In the genomic region with DNA sequence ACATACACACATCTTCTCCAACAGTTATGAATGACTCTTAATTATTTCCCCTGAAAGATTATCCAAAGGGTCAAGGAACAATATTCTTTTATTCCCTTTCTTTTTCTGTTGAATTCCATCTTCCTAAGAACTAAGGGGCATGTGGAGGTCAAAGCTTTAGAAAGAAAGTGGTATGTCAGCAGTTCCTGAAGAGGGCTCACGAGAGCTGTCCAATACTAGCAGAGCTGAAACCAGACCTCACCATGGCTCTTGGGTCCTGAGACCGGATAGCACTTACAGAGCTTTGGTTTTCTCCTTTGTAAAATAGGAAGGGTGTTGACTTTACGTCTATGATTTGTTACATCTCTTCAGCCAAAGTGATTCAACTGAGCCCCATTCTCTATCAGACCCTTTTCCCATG, we compare ENCODE assay signal across 16 cellular contexts.
DNase-seq lines count a peak whose midpoint lies in the region; ATAC-seq, FAIRE-seq and TF ChIP-seq lines count a peak whose summit lies in the region.
"Had no signal": no experiment of that assay in that cellular context is flagged by ENCODE, and none has a peak within 500 bp of the region (broad histone marks: within the 10 kb centered on the region; RNA-seq: fewer than 3 reads in every experiment).

No MANE protein-coding gene starts in this region.

- H3K4me2 ChIP-seq in HepG2 (ENCODE audit: low read depth, low read length) = no peak overlapping the region

- in situ Hi-C loops in brain microvascular endothelial cell (cut with HindIII; ENCODE audit: low pct_ligation_motif_present, low sequenced_read_pairs) (no loop called here), HepG2 (cut with HindIII; ENCODE audit: extremely low pct_ligation_motif_present, low pct_unique_long_range_greater_than_20kb) (loop anchor here (25.0 kb wide), 1 partner anchor 815 kb away; no protein-coding TSS in a partner anchor)

- H3K9ac ChIP-seq in HepG2 (ENCODE audit: insufficient read depth, low read depth, low read length) = no peak overlapping the region

- TF ChIP-seq EP300 in HepG2 (IDR thresholded peaks at IDR 0.05; ENCODE audit: low read depth in 2 of 2, low read length in 2 of 2) = no peak
- no peak for TF ChIP-seq EP300 in HepG2 (CRISPR knock-in tag; IDR thresholded peaks at IDR 0.05; ENCODE audit: borderline replicate concordance)

- FAIRE-seq in HepG2 (lab: Jason Lieb, UNC) = no peak
- FAIRE-seq: frontal cortex had no signal

- no peaks in the 10 kb centered on the region for H4K20me1 ChIP-seq in HepG2 (ENCODE audit: insufficient read depth, low read length)

- no peaks in the 10 kb centered on the region; the same call in 1 of the 2 replicates for H3K27me3 ChIP-seq in BE2C
- H3K27me3 ChIP-seq in brain microvascular endothelial cell (replicated peaks) = no peaks in the 10 kb centered on the region
- H3K27me3 ChIP-seq in HepG2 (ENCODE audit: control insufficient read depth in 1 of 2, insufficient read depth in 2 of 2, low read length in 2 of 2) = no peaks in the 10 kb centered on the region
- H3K27me3 ChIP-seq: dorsolateral prefrontal cortex, MG63 had no signal

- H3K4me3 ChIP-seq in BE2C (ENCODE audit: low read depth, low read length) = no peak overlapping the region
- H3K4me3 ChIP-seq in brain microvascular endothelial cell (ENCODE audit: low read depth, low read length) = no peak overlapping the region
- H3K4me3 ChIP-seq in HepG2 (replicated peaks in 1 of 3; ENCODE audit: insufficient read depth in 1 of 3, low read depth in 2 of 3, low read length in 3 of 3) = no peak overlapping the region
- H3K4me3 ChIP-seq: dorsolateral prefrontal cortex, MG63 had no signal

- H3K36me3 ChIP-seq in BE2C = no peaks in the 10 kb centered on the region
- no peaks in the 10 kb centered on the region for H3K36me3 ChIP-seq in brain microvascular endothelial cell (replicated peaks)
- H3K36me3 ChIP-seq in HepG2 (replicated peaks in 1 of 2; ENCODE audit: control insufficient read depth in 1 of 2, insufficient read depth in 2 of 2, low read length in 2 of 2) = no peaks in the 10 kb centered on the region
- H3K36me3 ChIP-seq: MG63 had no signal

- ATAC-seq in HG02885 (IDR thresholded peaks at IDR 0.05; ENCODE audit: poor library complexity, unreplicated experiment) (peak; percentile 46), HepG2 (peak; percentile 50; the same call in 2 of the 3 replicates)
- ATAC-seq: activated CD8-positive, alpha-beta memory T cell treated with anti-CD3 and anti-CD28 coated beads, Interleukin-2, amount 10 ng/mL, durations not matched to agents 7 days and 5 days had no signal

- POLR2A ChIA-PET in HepG2 (lab: Yijun Ruan, JAX) = no interaction called here

- BruUV-seq in HepG2 (replicated peaks; lab: Mats Ljungman, UMichigan) = no TSS peak

- H3K79me2 ChIP-seq in HepG2 (ENCODE audit: insufficient read depth, low read length) = no peaks in the 10 kb centered on the region

- DNase-seq in BE2C = no peak
- DNase-seq in brain microvascular endothelial cell = peak; percentile 3
- DNase-seq in HepG2 (ENCODE audit: low spot score) = peak; percentile 1
- DNase-seq in DMS53 treated with DMSO at 0.1 percent for 48 hours (lab: John Stamatoyannopoulos, UW; ENCODE audit: unreplicated experiment) = no peak
- DNase-seq in activated gamma-delta T cell treated with Interleukin-2 at 50 U/mL for 16 hours = no peak
- no peak for DNase-seq in NCI-H524 (lab: John Stamatoyannopoulos, UW)
- no peak for DNase-seq in NCI-H2081 treated with DMSO at 0.1 percent for 48 hours (lab: John Stamatoyannopoulos, UW)
- DNase-seq: activated CD8-positive, alpha-beta memory T cell treated with anti-CD3 and anti-CD28 coated beads, Interleukin-2, amount 10 ng/mL, durations not matched to agents 7 days and 5 days; activated naive CD4-positive, alpha-beta T cell; DMS 273 treated with DMSO at 0.1 percent for 48 hours; dorsolateral prefrontal cortex; MG63; NCI-H2081 had no signal

- intact Hi-C loops in HepG2 (cut with micrococcal nuclease; ENCODE audit: unreplicated experiment) = no loop called here

- TF ChIP-seq POLR2A in HepG2 (IDR thresholded peaks at IDR 0.05; ENCODE audit: insufficient read depth in 1 of 2, low read depth in 2 of 2, low read length in 2 of 2) = no peak

- H2AFZ ChIP-seq in HepG2 (ENCODE audit: low read length) = no peak overlapping the region

- TF ChIP-seq RAD21 in HepG2 (CRISPR knock-in tag; IDR thresholded peaks at IDR 0.05) = no peak

- TF ChIP-seq CTCF in BE2C (IDR thresholded peaks at IDR 0.05; ENCODE audit: low read depth, low read length) = peak; percentile 8; the same call in 1 of the 2 replicates
- no peak for TF ChIP-seq CTCF in brain microvascular endothelial cell (IDR thresholded peaks at IDR 0.05; ENCODE audit: low read depth, low read length, missing control alignments)
- TF ChIP-seq CTCF in HepG2 (CRISPR knock-in tag; IDR thresholded peaks at IDR 0.05) = no peak

- no peak overlapping the region for H3K27ac ChIP-seq in brain microvascular endothelial cell
- H3K27ac ChIP-seq in HepG2 (ENCODE audit: extremely low read length, insufficient read depth, low read length) = no peak overlapping the region
- H3K27ac ChIP-seq: dorsolateral prefrontal cortex, VCaP had no signal

- no peaks in the 10 kb centered on the region; the same call in 1 of the 2 replicates for H3K9me3 ChIP-seq in BE2C
- no peaks in the 10 kb centered on the region for H3K9me3 ChIP-seq in HepG2 (ENCODE audit: low read length)
- H3K9me3 ChIP-seq: MG63 had no signal

- CTCF ChIA-PET in HepG2 (lab: Yijun Ruan, JAX; ENCODE audit: low intra/inter-chr PET ratio, low total read pairs) = no interaction called here

- H3K4me1 ChIP-seq in BE2C (no peaks in the 10 kb centered on the region), HepG2 (ENCODE audit: insufficient read depth, low read length) (no peaks in the 10 kb centered on the region)

- WGBS in HepG2 (ENCODE audit: low lambda C conversion rate) = 3% methylated on average over 3 of the region's 3 CpGs

TF ChIP-seq in HepG2, 621 proteins besides CTCF, POLR2A, EP300 and RAD21:
- no peak for TF ChIP-seq ZNF12 (CRISPR knock-in tag; IDR thresholded peaks at IDR 0.05)
- peak; percentile 68 for TF ChIP-seq MAFF (IDR thresholded peaks at IDR 0.05; ENCODE audit: low read depth, low read length)
- TF ChIP-seq RORA (CRISPR knock-in tag; IDR thresholded peaks at IDR 0.05) = no peak
- TF ChIP-seq, protein P1, sequence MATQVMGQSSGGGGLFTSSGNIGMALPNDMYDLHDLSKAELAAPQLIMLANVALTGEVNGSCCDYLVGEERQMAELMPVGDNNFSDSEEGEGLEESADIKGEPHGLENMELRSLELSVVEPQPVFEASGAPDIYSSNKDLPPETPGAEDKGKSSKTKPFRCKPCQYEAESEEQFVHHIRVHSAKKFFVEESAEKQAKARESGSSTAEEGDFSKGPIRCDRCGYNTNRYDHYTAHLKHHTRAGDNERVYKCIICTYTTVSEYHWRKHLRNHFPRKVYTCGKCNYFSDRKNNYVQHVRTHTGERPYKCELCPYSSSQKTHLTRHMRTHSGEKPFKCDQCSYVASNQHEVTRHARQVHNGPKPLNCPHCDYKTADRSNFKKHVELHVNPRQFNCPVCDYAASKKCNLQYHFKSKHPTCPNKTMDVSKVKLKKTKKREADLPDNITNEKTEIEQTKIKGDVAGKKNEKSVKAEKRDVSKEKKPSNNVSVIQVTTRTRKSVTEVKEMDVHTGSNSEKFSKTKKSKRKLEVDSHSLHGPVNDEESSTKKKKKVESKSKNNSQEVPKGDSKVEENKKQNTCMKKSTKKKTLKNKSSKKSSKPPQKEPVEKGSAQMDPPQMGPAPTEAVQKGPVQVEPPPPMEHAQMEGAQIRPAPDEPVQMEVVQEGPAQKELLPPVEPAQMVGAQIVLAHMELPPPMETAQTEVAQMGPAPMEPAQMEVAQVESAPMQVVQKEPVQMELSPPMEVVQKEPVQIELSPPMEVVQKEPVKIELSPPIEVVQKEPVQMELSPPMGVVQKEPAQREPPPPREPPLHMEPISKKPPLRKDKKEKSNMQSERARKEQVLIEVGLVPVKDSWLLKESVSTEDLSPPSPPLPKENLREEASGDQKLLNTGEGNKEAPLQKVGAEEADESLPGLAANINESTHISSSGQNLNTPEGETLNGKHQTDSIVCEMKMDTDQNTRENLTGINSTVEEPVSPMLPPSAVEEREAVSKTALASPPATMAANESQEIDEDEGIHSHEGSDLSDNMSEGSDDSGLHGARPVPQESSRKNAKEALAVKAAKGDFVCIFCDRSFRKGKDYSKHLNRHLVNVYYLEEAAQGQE (IDR thresholded peaks at IDR 0.05; ENCODE audit: borderline replicate concordance in 1 of 2, low read depth in 1 of 2, low read length in 2 of 2) = peak in 1 of 2 experiments; percentile 63; a peak in 2 of 4 replicates
- TF ChIP-seq MAFK (conservative IDR thresholded peaks at IDR 0.05 in 1 of 2, IDR thresholded peaks at IDR 0.05 in 1 of 2; ENCODE audit: low read length in 2 of 2) = peak; percentile 65 to 82; a peak in 3 of 4 replicates
- TF ChIP-seq ZNF30 (CRISPR knock-in tag; IDR thresholded peaks at IDR 0.05) = no peak
- no peak for TF ChIP-seq CREB1 (IDR thresholded peaks at IDR 0.05)
- TF ChIP-seq CREB1 (CRISPR knock-in tag; IDR thresholded peaks at IDR 0.05) = no peak

Comparison
In these comparisons a context has a peak if more than half of its experiments do, and no peak if none do; other contexts are left out.
1. DNase-seq: peak in brain microvascular endothelial cell (single experiment) and HepG2 (single experiment); none in BE2C (single experiment), DMS53 treated with DMSO at 0.1 percent for 48 hours (single experiment), activated gamma-delta T cell treated with Interleukin-2 at 50 U/mL for 16 hours (single experiment), NCI-H524 (0 of 2) and NCI-H2081 treated with DMSO at 0.1 percent for 48 hours (single experiment).